In the genomic region with DNA sequence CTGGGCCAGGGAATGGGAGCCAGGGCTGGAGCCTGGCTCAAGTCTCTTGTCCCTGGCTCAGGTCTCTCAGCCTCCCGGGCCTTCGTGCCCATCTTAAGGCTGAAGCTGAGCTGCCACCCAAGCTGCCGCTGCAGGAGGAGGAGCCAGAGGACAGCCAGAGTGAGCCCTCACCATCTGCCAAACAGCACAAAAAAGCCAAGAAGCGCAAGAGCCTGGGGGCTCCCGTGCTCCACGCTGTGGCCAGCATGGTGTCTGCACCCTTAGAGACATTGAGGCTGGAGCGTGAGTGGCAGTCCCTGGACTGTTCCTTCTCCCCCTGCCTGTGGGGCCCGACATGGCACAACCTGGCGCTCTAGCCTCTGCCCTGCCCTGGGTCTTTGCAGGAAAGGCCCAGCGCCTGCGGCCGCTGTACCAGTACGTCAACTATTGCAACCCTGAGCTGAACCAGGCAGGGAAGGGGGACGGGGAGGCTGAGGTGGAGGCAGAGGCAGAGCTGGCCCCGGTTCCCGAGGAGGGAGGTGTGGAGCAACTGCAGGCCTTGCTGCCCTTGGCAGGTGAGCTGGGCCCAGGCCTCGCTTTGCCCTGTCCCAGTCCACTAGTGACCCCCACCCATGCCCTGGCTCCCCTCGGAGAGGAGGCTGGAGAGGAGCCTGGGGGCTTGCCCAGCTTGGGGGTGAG, we compare ENCODE assay signal across 1 cellular context.
A peak's percentile ranks its signal among the peaks of the same experiment; 100 is the strongest.
TF ChIP-seq lines count a peak whose summit lies in the region.

No MANE protein-coding gene starts in this region.

TF ChIP-seq in HepG2, 621 proteins besides CTCF, POLR2A, EP300 and RAD21 (continued from another document and continues in another):
- TF ChIP-seq FOXP4 (CRISPR knock-in tag; IDR thresholded peaks at IDR 0.05): peak; percentile 57; the same call in 1 of the 2 replicates
- peak; percentile 48; the same call in 1 of the 2 replicates for TF ChIP-seq ZBTB38 (CRISPR knock-in tag; IDR thresholded peaks at IDR 0.05)
- TF ChIP-seq DBP (CRISPR knock-in tag; IDR thresholded peaks at IDR 0.05; ENCODE audit: not compliant biosample characterization): no peak
- TF ChIP-seq TOE1 (CRISPR knock-in tag; IDR thresholded peaks at IDR 0.05): 0 out of 2 replicates have a peak, but pooled peaks have one; percentile 33
- TF ChIP-seq PRPF4 (IDR thresholded peaks at IDR 0.05; ENCODE audit: low read depth, low read length, poor library complexity, severe bottlenecking): no peak
- peak; percentile 84; the same call in 1 of the 2 replicates for TF ChIP-seq ZFP37 (CRISPR knock-in tag; IDR thresholded peaks at IDR 0.05; ENCODE audit: borderline replicate concordance)
- TF ChIP-seq, protein P1, sequence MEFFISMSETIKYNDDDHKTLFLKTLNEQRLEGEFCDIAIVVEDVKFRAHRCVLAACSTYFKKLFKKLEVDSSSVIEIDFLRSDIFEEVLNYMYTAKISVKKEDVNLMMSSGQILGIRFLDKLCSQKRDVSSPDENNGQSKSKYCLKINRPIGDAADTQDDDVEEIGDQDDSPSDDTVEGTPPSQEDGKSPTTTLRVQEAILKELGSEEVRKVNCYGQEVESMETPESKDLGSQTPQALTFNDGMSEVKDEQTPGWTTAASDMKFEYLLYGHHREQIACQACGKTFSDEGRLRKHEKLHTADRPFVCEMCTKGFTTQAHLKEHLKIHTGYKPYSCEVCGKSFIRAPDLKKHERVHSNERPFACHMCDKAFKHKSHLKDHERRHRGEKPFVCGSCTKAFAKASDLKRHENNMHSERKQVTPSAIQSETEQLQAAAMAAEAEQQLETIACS (CRISPR knock-in tag; IDR thresholded peaks at IDR 0.05): peak; percentile 44; the same call in 1 of the 2 replicates
- no peak for TF ChIP-seq FOXJ3 (CRISPR knock-in tag; IDR thresholded peaks at IDR 0.05; ENCODE audit: borderline replicate concordance)
- no peak for TF ChIP-seq ELF4 (CRISPR knock-in tag; IDR thresholded peaks at IDR 0.05; ENCODE audit: borderline replicate concordance)
- no peak; the same call in 1 of the 2 replicates for TF ChIP-seq ESRRA (CRISPR knock-in tag; IDR thresholded peaks at IDR 0.05; ENCODE audit: low read depth)
- peak; percentile 82 for TF ChIP-seq KAT8 (CRISPR knock-in tag; IDR thresholded peaks at IDR 0.05)
- TF ChIP-seq FOXO4 (CRISPR knock-in tag; conservative IDR thresholded peaks at IDR 0.05): 0 out of 2 replicates have a peak, but pooled peaks have one; percentile 44
- no peak for TF ChIP-seq PTBP1 (IDR thresholded peaks at IDR 0.05; ENCODE audit: low read depth, low read length, poor library complexity, severe bottlenecking)
- TF ChIP-seq RXRA (CRISPR knock-in tag; IDR thresholded peaks at IDR 0.05): no peak; the same call in 1 of the 2 replicates
- TF ChIP-seq, protein P2, sequence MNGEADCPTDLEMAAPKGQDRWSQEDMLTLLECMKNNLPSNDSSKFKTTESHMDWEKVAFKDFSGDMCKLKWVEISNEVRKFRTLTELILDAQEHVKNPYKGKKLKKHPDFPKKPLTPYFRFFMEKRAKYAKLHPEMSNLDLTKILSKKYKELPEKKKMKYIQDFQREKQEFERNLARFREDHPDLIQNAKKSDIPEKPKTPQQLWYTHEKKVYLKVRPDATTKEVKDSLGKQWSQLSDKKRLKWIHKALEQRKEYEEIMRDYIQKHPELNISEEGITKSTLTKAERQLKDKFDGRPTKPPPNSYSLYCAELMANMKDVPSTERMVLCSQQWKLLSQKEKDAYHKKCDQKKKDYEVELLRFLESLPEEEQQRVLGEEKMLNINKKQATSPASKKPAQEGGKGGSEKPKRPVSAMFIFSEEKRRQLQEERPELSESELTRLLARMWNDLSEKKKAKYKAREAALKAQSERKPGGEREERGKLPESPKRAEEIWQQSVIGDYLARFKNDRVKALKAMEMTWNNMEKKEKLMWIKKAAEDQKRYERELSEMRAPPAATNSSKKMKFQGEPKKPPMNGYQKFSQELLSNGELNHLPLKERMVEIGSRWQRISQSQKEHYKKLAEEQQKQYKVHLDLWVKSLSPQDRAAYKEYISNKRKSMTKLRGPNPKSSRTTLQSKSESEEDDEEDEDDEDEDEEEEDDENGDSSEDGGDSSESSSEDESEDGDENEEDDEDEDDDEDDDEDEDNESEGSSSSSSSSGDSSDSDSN (CRISPR knock-in tag; IDR thresholded peaks at IDR 0.05): peak; percentile 83
- TF ChIP-seq NPAS2 (CRISPR knock-in tag; IDR thresholded peaks at IDR 0.05; ENCODE audit: borderline replicate concordance): no peak
- TF ChIP-seq ATF3 (CRISPR knock-in tag; IDR thresholded peaks at IDR 0.05): no peak
- TF ChIP-seq ZFYVE20 (CRISPR knock-in tag; IDR thresholded peaks at IDR 0.05; ENCODE audit: borderline replicate concordance, low read depth): 0 out of 2 replicates have a peak, but pooled peaks have one; percentile 25
- TF ChIP-seq ZBTB7A (CRISPR knock-in tag; IDR thresholded peaks at IDR 0.05): peak; percentile 53; the same call in 1 of the 2 replicates
- peak; percentile 87 for TF ChIP-seq SALL1 (CRISPR knock-in tag; IDR thresholded peaks at IDR 0.05)
- TF ChIP-seq ATF2 (CRISPR knock-in tag; IDR thresholded peaks at IDR 0.05): peak; percentile 78
- peak; percentile 75; the same call in 1 of the 2 replicates for TF ChIP-seq ZNF788 (CRISPR knock-in tag; IDR thresholded peaks at IDR 0.05; ENCODE audit: borderline replicate concordance)
- 0 out of 2 replicates have a peak, but pooled peaks have one; percentile 44 for TF ChIP-seq ZNF609 (CRISPR knock-in tag; IDR thresholded peaks at IDR 0.05; ENCODE audit: borderline replicate concordance)
- peak; percentile 60; the same call in 1 of the 2 replicates for TF ChIP-seq KDM3A (CRISPR knock-in tag; IDR thresholded peaks at IDR 0.05; ENCODE audit: low read depth)
- TF ChIP-seq HNF1A (IDR thresholded peaks at IDR 0.05; ENCODE audit: low read depth): no peak
- peak; percentile 68 for TF ChIP-seq HNF1A (CRISPR knock-in tag; IDR thresholded peaks at IDR 0.05; ENCODE audit: borderline replicate concordance)
